ENCODE assay signal across 8 cellular contexts in the genomic region with DNA sequence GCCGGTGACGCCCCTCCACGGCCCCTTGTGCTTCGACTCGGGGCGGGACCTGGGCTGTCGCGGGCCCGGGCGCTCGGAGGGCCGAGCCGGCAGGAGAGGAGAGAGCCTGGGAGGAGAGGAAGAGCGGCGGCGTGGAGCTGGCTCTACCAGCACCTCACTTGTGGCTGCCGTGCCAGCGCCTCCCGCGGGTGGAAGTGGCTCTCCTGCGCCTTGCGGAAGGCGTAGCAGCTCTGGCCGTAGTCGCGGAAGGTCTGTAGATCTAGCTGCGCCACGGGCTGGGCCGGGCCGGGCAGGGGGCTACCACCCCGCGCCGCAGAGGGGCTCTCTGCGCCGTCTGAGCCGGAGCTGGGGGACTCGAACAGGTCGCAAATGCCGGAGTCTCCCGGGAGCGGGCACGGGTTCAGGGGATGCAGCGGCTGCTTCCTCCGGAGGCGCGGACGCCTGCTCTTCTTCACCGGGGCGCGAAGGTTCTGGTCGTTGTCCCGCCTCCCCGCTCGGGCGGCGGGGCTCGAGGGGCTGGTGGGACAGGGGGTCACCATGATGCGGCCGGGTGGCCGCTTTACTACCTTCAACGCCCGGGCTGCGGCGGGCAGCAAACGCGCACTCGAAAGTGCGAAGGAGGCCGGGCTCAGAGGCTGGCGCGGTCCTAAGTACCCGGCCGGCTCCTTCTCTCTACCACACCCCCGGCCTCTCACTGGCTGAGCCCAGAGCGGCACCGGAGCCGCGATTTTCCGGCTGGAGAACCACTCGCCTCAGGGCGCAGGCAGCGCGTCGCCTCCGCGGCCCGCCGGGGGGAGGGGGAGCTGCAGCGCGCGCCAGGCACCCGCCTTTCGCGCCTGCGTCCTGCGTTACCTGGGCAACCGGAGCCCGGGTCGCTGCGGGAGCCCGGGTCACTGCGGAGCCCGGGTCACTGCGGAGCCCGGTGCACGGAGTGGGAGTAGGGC. TPM values are rescaled to one million over a fixed set of nuclear protein-coding genes. Genes with fewer than 3 reads are reported as not detected.
DNase-seq lines count a peak whose midpoint lies in the region; ATAC-seq and TF ChIP-seq lines count a peak whose summit lies in the region.

Gene CCNO, minus strand, starts transcription at position 624 of the 944 bp plus-strand sequence. Its CDS starts 85 bp downstream, at position 539.

- peaks cover 37% of the 10 kb centered on the region for H3K4me1 ChIP-seq in mononuclear cell (ENCODE audit: insufficient read depth, low read length)

- peak; percentile 25 for TF ChIP-seq CTCF in epithelial cell of esophagus (IDR thresholded peaks at IDR 0.05; ENCODE audit: insufficient read depth, low read depth, low read length, missing control alignments)

- H3K36me3 Mint-ChIP-seq in activated CD4-positive, alpha-beta memory T cell treated with anti-CD3 and anti-CD28 coated beads, Interleukin-2, amount 10 ng/mL, durations not matched to agents 7 days and 5 days (ENCODE audit: low read depth), result no peaks in the 10 kb centered on the region
- no peaks in the 10 kb centered on the region for H3K36me3 Mint-ChIP-seq in stimulated activated naive CD8-positive, alpha-beta T cell treated with anti-CD3 and anti-CD28 coated beads, Interleukin-15, Interleukin-2, amounts not matched to agents 100 ng/mL and 50 ng/mL, for 24 hours (ENCODE audit: low read depth)

- peaks cover 75% of the 10 kb centered on the region for H3K27me3 Mint-ChIP-seq in activated CD4-positive, alpha-beta memory T cell treated with anti-CD3 and anti-CD28 coated beads, Interleukin-2, amount 10 ng/mL, durations not matched to agents 7 days and 5 days
- H3K27me3 Mint-ChIP-seq in stimulated activated naive CD8-positive, alpha-beta T cell treated with anti-CD3 and anti-CD28 coated beads, Interleukin-15, Interleukin-2, amounts not matched to agents 100 ng/mL and 50 ng/mL, for 24 hours, result peaks cover 74% of the 10 kb centered on the region

- CTCF ChIA-PET in activated CD4-positive, alpha-beta memory T cell treated with anti-CD3 and anti-CD28 coated beads, Interleukin-2, amount 10 ng/mL, durations not matched to agents 7 days and 5 days (lab: Charles Lee), result interaction anchor here (1.1 to 3.3 kb wide), 7 partner anchors 8 to 126 kb away, joined by 3 to 19 read pairs (median 7); partner anchors contain the start of genes DHX29 and MTREX

- peaks cover 30% of the 10 kb centered on the region for H3K4me1 Mint-ChIP-seq in activated CD4-positive, alpha-beta memory T cell treated with anti-CD3 and anti-CD28 coated beads, Interleukin-2, amount 10 ng/mL, durations not matched to agents 7 days and 5 days
- H3K4me1 Mint-ChIP-seq in stimulated activated naive CD8-positive, alpha-beta T cell treated with anti-CD3 and anti-CD28 coated beads, Interleukin-15, Interleukin-2, amounts not matched to agents 100 ng/mL and 50 ng/mL, for 24 hours (ENCODE audit: low read depth), result peaks cover 31% of the 10 kb centered on the region

- peaks cover 95% of the 10 kb centered on the region for H3K27me3 ChIP-seq in mononuclear cell (ENCODE audit: insufficient read depth, low read length)

- peak within 1 kb of the TSS; percentile 71 for H3K4me3 ChIP-seq in epithelial cell of esophagus (ENCODE audit: low read length)
- H3K4me3 ChIP-seq in mononuclear cell (ENCODE audit: low read length), result peak within 1 kb of the TSS; percentile 29

- no peaks in the 10 kb centered on the region for H3K9me3 Mint-ChIP-seq in activated CD4-positive, alpha-beta memory T cell treated with anti-CD3 and anti-CD28 coated beads, Interleukin-2, amount 10 ng/mL, durations not matched to agents 7 days and 5 days
- no peaks in the 10 kb centered on the region for H3K9me3 Mint-ChIP-seq in stimulated activated naive CD8-positive, alpha-beta T cell treated with anti-CD3 and anti-CD28 coated beads, Interleukin-15, Interleukin-2, amounts not matched to agents 100 ng/mL and 50 ng/mL, for 24 hours

- DNase-seq in ACHN (peak; percentile 89), NCI-H524 treated with DMSO at 0.1 percent for 48 hours (lab: John Stamatoyannopoulos, UW) (peak; percentile 40), epithelial cell of esophagus (ENCODE audit: low read depth) (peak; percentile 92)
- peak; percentile 64 for DNase-seq in activated CD4-positive, alpha-beta memory T cell treated with anti-CD3 and anti-CD28 coated beads, Interleukin-2, amount 10 ng/mL, durations not matched to agents 7 days and 5 days

- no peaks in the 10 kb centered on the region for H3K9me3 ChIP-seq in mononuclear cell (ENCODE audit: low read depth, low read length)

- in situ Hi-C loops in ACHN (cut with HindIII; ENCODE audit: low pct_ligation_motif_present, low pct_unique_long_range_greater_than_20kb, low sequenced_read_pairs), result no loop called here

- peak; percentile 38 for ATAC-seq in GM18873 (IDR thresholded peaks at IDR 0.05; ENCODE audit: low FRiP score, unreplicated experiment)
- ATAC-seq in HG03442 (IDR thresholded peaks at IDR 0.05; ENCODE audit: unreplicated experiment), result peak; percentile 41

- no peak within 1 kb of the TSS for H3K27ac Mint-ChIP-seq in activated CD4-positive, alpha-beta memory T cell treated with anti-CD3 and anti-CD28 coated beads, Interleukin-2, amount 10 ng/mL, durations not matched to agents 7 days and 5 days
- H3K27ac Mint-ChIP-seq in stimulated activated naive CD8-positive, alpha-beta T cell treated with anti-CD3 and anti-CD28 coated beads, Interleukin-15, Interleukin-2, amounts not matched to agents 100 ng/mL and 50 ng/mL, for 24 hours, result peak within 1 kb of the TSS; percentile 31

- H3K4me3 Mint-ChIP-seq in activated CD4-positive, alpha-beta memory T cell treated with anti-CD3 and anti-CD28 coated beads, Interleukin-2, amount 10 ng/mL, durations not matched to agents 7 days and 5 days, result peak within 1 kb of the TSS; percentile 69
- peak within 1 kb of the TSS; percentile 79 for H3K4me3 Mint-ChIP-seq in stimulated activated naive CD8-positive, alpha-beta T cell treated with anti-CD3 and anti-CD28 coated beads, Interleukin-15, Interleukin-2, amounts not matched to agents 100 ng/mL and 50 ng/mL, for 24 hours

- POLR2A ChIA-PET in activated CD4-positive, alpha-beta memory T cell treated with anti-CD3 and anti-CD28 coated beads, Interleukin-2, amount 10 ng/mL, durations not matched to agents 7 days and 5 days (lab: Charles Lee), result interaction anchor here (1.5 kb wide), 1 partner anchor 74 kb away, joined by 5 read pairs; the partner anchor contains the start of gene DHX29

RNA-seq across cellular contexts. Expression of gene CCNO, which starts in this region (rescaled TPM):
- under 1 TPM in 1 of 2 experiments, not detected in 1; 0.15 TPM for total RNA-seq in activated CD4-positive, alpha-beta memory T cell treated with anti-CD3 and anti-CD28 coated beads, Interleukin-2, amount 10 ng/mL, durations not matched to agents 7 days and 5 days
- not detected for total RNA-seq in mononuclear cell

Comparison
In these comparisons a context has a peak if more than half of its experiments do, and no peak if none do; other contexts are left out.
1. Peak in every context shown above with its lines: DNase-seq, ATAC-seq and H3K4me3 ChIP-seq.
2. Peak in DNase-seq in activated CD4-positive, alpha-beta memory T cell treated with anti-CD3 and anti-CD28 coated beads, Interleukin-2, amount 10 ng/mL, durations not matched to agents 7 days and 5 days; RNA of the gene not detected or under 1 TPM.
3. DNase-seq: peak in every context shown above with its lines; median percentile 92 in epithelial cell of esophagus; 89 in ACHN; 64 in activated CD4-positive, alpha-beta memory T cell treated with anti-CD3 and anti-CD28 coated beads, Interleukin-2, amount 10 ng/mL, durations not matched to agents 7 days and 5 days; 40 in NCI-H524 treated with DMSO at 0.1 percent for 48 hours.